Comparison of ENCODE assay signal across 8 cellular contexts in genomic region chr11:1391165-1392010, GRCh38. TPM values are rescaled to one million over a fixed set of nuclear protein-coding genes. Genes with fewer than 3 reads are reported as not detected.
DNase-seq lines count a peak whose midpoint lies in the region; ATAC-seq and TF ChIP-seq lines count a peak whose summit lies in the region.

No MANE protein-coding gene starts in this region.

- intact Hi-C loops in CD14-positive monocyte (cut with micrococcal nuclease): no loop called here
- intact Hi-C loops in HCT116 (cut with micrococcal nuclease): no loop called here

- H3K4me2 ChIP-seq in HCT116 (ENCODE audit: low read length): peak overlapping the region; percentile 73

- POLR2A ChIA-PET in HCT116 (lab: Charles Lee): no interaction called here

- peaks cover 0 to 3% of the 10 kb centered on the region in 2 donors for H3K36me3 Mint-ChIP-seq in CD14-positive monocyte

- peaks cover 0 to 17% (median 3%) of the 10 kb centered on the region in 7 donors for H3K9me3 Mint-ChIP-seq in CD14-positive monocyte

- H3K36me3 ChIP-seq in HCT116 (ENCODE audit: control insufficient read depth in 1 of 2, insufficient read depth in 2 of 2, low read length in 2 of 2) (no peaks in the 10 kb centered on the region), adipocyte (ENCODE audit: control insufficient read depth, insufficient read depth, low read length, severe bottlenecking) (no peaks in the 10 kb centered on the region), mesodermal cell (ENCODE audit: control insufficient read depth, insufficient read depth, low read length) (no peaks in the 10 kb centered on the region)

- H3K79me2 ChIP-seq in HCT116 (ENCODE audit: insufficient read depth, low read length): peaks cover 5% of the 10 kb centered on the region; the same call in 1 of the 2 replicates

- H3K27me3 ChIP-seq in HCT116 (ENCODE audit: insufficient read depth, low read length) (no peaks in the 10 kb centered on the region), adipocyte (replicated peaks; ENCODE audit: control insufficient read depth, insufficient read depth, low read length) (peaks cover 20% of the 10 kb centered on the region)

- no peak for ATAC-seq in HCT116
- ATAC-seq in HG02884 (IDR thresholded peaks at IDR 0.05; ENCODE audit: unreplicated experiment): no peak

- no peak overlapping the region for H3K27ac Mint-ChIP-seq in CD14-positive monocyte

- no peaks in the 10 kb centered on the region for H4K20me1 ChIP-seq in HCT116 (ENCODE audit: insufficient read depth)

- TF ChIP-seq POLR2A in HCT116 (IDR thresholded peaks at IDR 0.05; ENCODE audit: borderline replicate concordance, extremely low read depth, insufficient read depth, insufficient read length): no peak

- TF ChIP-seq RAD21 in HCT116 (IDR thresholded peaks at IDR 0.05; ENCODE audit: low read depth): no peak

- H3K27me3 Mint-ChIP-seq in CD14-positive monocyte (ENCODE audit: low read depth in 3 of 3): peaks cover 50 to 65% (median 51%) of the 10 kb centered on the region in 3 donors

- BruUV-seq in HCT116 (replicated peaks; lab: Mats Ljungman, UMichigan): no TSS peak

- peak overlapping the region; percentile 52 to 60 for H3K4me3 ChIP-seq in HCT116 (replicated peaks in 1 of 2; ENCODE audit: low read depth in 1 of 2, low read length in 2 of 2)
- no peak overlapping the region for H3K4me3 ChIP-seq in adipocyte (ENCODE audit: low read length)
- H3K4me3 ChIP-seq in mesodermal cell (ENCODE audit: extremely low read depth, insufficient read depth, low read length, poor library complexity, severe bottlenecking): peak overlapping the region; percentile 9

- H3K9me2 ChIP-seq in HCT116 (ENCODE audit: insufficient read depth): no peaks in the 10 kb centered on the region

- H2AFZ ChIP-seq in HCT116 (ENCODE audit: low read depth, low read length, poor library complexity, severe bottlenecking): no peak overlapping the region

- H3K9me3 ChIP-seq in HCT116 (ENCODE audit: control insufficient read depth in 1 of 2, insufficient read depth in 1 of 2, low read depth in 1 of 2, low read length in 2 of 2) (no peaks in the 10 kb centered on the region), adipocyte (ENCODE audit: control insufficient read depth, low read length) (no peaks in the 10 kb centered on the region), mesodermal cell (ENCODE audit: control insufficient read depth, low read length) (no peaks in the 10 kb centered on the region)

- CTCF ChIA-PET in HCT116 (lab: Charles Lee): no interaction called here

- H3K4me3 Mint-ChIP-seq in CD14-positive monocyte: peak overlapping the region; percentile 20 to 77

- H3K4me1 ChIP-seq in HCT116 (ENCODE audit: control insufficient read depth in 1 of 2, insufficient read depth in 2 of 2, low read length in 2 of 2): peaks cover 7 to 15% of the 10 kb centered on the region in 2 experiments
- H3K4me1 ChIP-seq in adipocyte (ENCODE audit: control insufficient read depth, insufficient read depth, low read length): no peaks in the 10 kb centered on the region
- peaks cover 2% of the 10 kb centered on the region for H3K4me1 ChIP-seq in mesodermal cell (ENCODE audit: control insufficient read depth, insufficient read depth, low read length, poor library complexity, severe bottlenecking)

- TF ChIP-seq CTCF in CD14-positive monocyte (IDR thresholded peaks at IDR 0.05): no peak
- TF ChIP-seq CTCF in HCT116 (IDR thresholded peaks at IDR 0.05 in 2 of 3, conservative IDR thresholded peaks at IDR 0.05 in 1 of 3; ENCODE audit: borderline replicate concordance in 1 of 3, insufficient read depth in 1 of 3, low read depth in 2 of 3, low read length in 2 of 3): no peak

- H3K4me1 Mint-ChIP-seq in CD14-positive monocyte: peaks cover 5% of the 10 kb centered on the region

- H3K27ac ChIP-seq in HCT116 (ENCODE audit: low read depth, low read length): peak overlapping the region; percentile 43
- no peak overlapping the region for H3K27ac ChIP-seq in mesodermal cell (ENCODE audit: low read depth, low read length, severe bottlenecking)

- H3K9ac ChIP-seq in HCT116 (ENCODE audit: low read length): peak overlapping the region; percentile 50; the same call in 1 of the 2 replicates
- no peak overlapping the region for H3K9ac ChIP-seq in adipocyte (ENCODE audit: low read length)

- RAD21 ChIA-PET in HCT116 (lab: Charles Lee; ENCODE audit: low non-redundant PET in 1 of 2, low total read pairs in 2 of 2, uncharacterized antibody in 2 of 2, unreplicated experiment in 2 of 2): no interaction called here

- WGBS in mesodermal cell (ENCODE audit: insufficient coverage in 2 of 2), 2 experiments: 61 to 66% methylated on average over 17 to 26 of the region's 30 CpGs

- DNase-seq in CD14-positive monocyte (ENCODE audit: low spot score) (peak; percentile 37), HCT116 (ENCODE audit: low read depth, low spot score) (no peak), adipocyte (ENCODE audit: low read depth) (peak; percentile 6), SW 1271 (lab: John Stamatoyannopoulos, UW) (no peak)
- DNase-seq in stimulated activated CD8-positive, alpha-beta memory T cell treated with anti-CD3 and anti-CD28 coated beads, Interleukin-4, amount 100 ng/mL, for 48 hours: no peak
- no peak for DNase-seq in stimulated activated CD4-positive, alpha-beta T cell treated with anti-CD3 and anti-CD28 coated beads, Interleukin-2, amount 100 ng/mL, for 48 hours

TF ChIP-seq in HCT116, 20 proteins besides CTCF, POLR2A, EP300 and RAD21:
- TF ChIP-seq EZH2 (IDR thresholded peaks at IDR 0.05): no peak
- no peak for TF ChIP-seq CEBPB (IDR thresholded peaks at IDR 0.05; ENCODE audit: low read depth)
- no peak for TF ChIP-seq POLR2AphosphoS5 (IDR thresholded peaks at IDR 0.05; ENCODE audit: low read depth, low read length)
- TF ChIP-seq ELF1 (IDR thresholded peaks at IDR 0.05; ENCODE audit: borderline replicate concordance, low read depth): no peak
- no peak for TF ChIP-seq TCF7L2 (IDR thresholded peaks at IDR 0.05; ENCODE audit: borderline replicate concordance, extremely low read depth, insufficient read depth, insufficient read length)
- no peak for TF ChIP-seq EGR1 (IDR thresholded peaks at IDR 0.05; ENCODE audit: low read depth)
- TF ChIP-seq SP1 (IDR thresholded peaks at IDR 0.05; ENCODE audit: low read depth): no peak
- no peak for TF ChIP-seq ATF3 (IDR thresholded peaks at IDR 0.05)
- no peak for TF ChIP-seq YY1 (IDR thresholded peaks at IDR 0.05; ENCODE audit: extremely low read depth, insufficient replicate concordance, low read depth, low read length)
- TF ChIP-seq EZH2phosphoT487 (IDR thresholded peaks at IDR 0.05; ENCODE audit: borderline replicate concordance): no peak
- no peak for TF ChIP-seq MAX (IDR thresholded peaks at IDR 0.05)
- TF ChIP-seq ZNF274 (IDR thresholded peaks at IDR 0.05; ENCODE audit: low read depth, low read length): no peak
- no peak for TF ChIP-seq ZBTB33 (IDR thresholded peaks at IDR 0.05; ENCODE audit: extremely low read depth, insufficient replicate concordance, low read length)
- no peak for TF ChIP-seq CBX3 (IDR thresholded peaks at IDR 0.05; ENCODE audit: low read depth)
- TF ChIP-seq JUND (IDR thresholded peaks at IDR 0.05): no peak
- TF ChIP-seq SRF (IDR thresholded peaks at IDR 0.05; ENCODE audit: low read depth): no peak
- no peak for TF ChIP-seq FOSL1 (IDR thresholded peaks at IDR 0.05; ENCODE audit: low read depth)
- TF ChIP-seq ZFX (IDR thresholded peaks at IDR 0.05): no peak
- TF ChIP-seq SIN3A (IDR thresholded peaks at IDR 0.05; ENCODE audit: low read depth): no peak

RNA-seq across cellular contexts. Expression of gene BRSK2, which starts 1.7 kb away (rescaled TPM):
- not detected for polyA plus RNA-seq in CD14-positive monocyte
- total RNA-seq in HCT116 (2021; ENCODE audit: unreplicated experiment): 14.0 TPM
- polyA plus RNA-seq in HCT116 (2012): 14.9 and 15.3 TPM in 2 replicates
- polyA plus RNA-seq in mesodermal cell (2013, experiment 1 of 2): 5.7 TPM
- polyA plus RNA-seq in mesodermal cell (2013, experiment 2 of 2): 2.6 TPM

Comparison
In these comparisons a context has a peak if more than half of its experiments do, and no peak if none do; other contexts are left out.
1. DNase-seq: peak in CD14-positive monocyte (single experiment) and adipocyte (single experiment); none in HCT116 (single experiment), SW 1271 (0 of 2), stimulated activated CD8-positive, alpha-beta memory T cell treated with anti-CD3 and anti-CD28 coated beads, Interleukin-4, amount 100 ng/mL, for 48 hours (single experiment) and stimulated activated CD4-positive, alpha-beta T cell treated with anti-CD3 and anti-CD28 coated beads, Interleukin-2, amount 100 ng/mL, for 48 hours (0 of 2).